19 cellular contexts compared by ENCODE assay signal in the genomic region with DNA sequence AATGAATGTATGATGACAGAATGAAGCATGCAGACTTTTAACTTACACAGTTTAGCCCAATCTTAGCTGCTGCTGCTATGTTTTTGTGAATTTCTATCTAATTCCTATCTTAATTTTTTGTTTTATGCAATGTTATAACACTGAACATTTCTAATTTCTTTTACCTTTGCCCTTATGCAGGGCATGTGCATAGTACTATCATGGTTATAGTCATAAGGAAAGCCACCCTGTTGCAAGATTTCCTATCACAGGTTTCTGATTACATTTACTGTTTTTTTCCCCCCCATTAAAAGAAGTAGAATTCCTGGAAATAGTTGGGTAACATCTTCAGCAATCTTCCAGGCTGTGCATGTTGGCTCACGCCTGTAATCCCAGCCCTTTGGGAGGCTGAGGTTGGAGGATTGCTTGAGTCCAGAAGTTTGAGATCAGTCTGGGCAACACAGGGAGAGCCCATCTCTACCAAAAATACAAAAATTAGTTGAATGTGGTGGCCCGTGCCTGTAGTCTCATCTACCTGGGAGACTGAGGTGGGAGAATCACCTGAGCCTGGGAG.
DNase-seq lines count a peak whose midpoint lies in the region; ATAC-seq and TF ChIP-seq lines count a peak whose summit lies in the region.
"Had no signal": no experiment of that assay in that cellular context is flagged by ENCODE, and none has a peak within 500 bp of the region (broad histone marks: within the 10 kb centered on the region; RNA-seq: fewer than 3 reads in every experiment).

No MANE protein-coding gene starts in this region.

- H3K36me3 Mint-ChIP-seq in WTC11, result peaks cover 16% of the 10 kb centered on the region
- no peaks in the 10 kb centered on the region for H3K36me3 Mint-ChIP-seq in natural killer cell
- H3K36me3 Mint-ChIP-seq in activated CD8-positive, alpha-beta T cell treated with anti-CD3 and anti-CD28 coated beads for 36 hours (ENCODE audit: low read depth), result peaks cover 26% of the 10 kb centered on the region

- TF ChIP-seq CTCF in WTC11 (IDR thresholded peaks at IDR 0.05), result no peak
- TF ChIP-seq CTCF in natural killer cell (IDR thresholded peaks at IDR 0.05), result no peak
- TF ChIP-seq CTCF in activated CD8-positive, alpha-beta T cell treated with anti-CD3 and anti-CD28 coated beads for 36 hours (IDR thresholded peaks at IDR 0.05), result no peak

- CTCF ChIA-PET in WTC11 (lab: Charles Lee), result no interaction called here
- CTCF ChIA-PET in activated CD8-positive, alpha-beta T cell treated with anti-CD3 and anti-CD28 coated beads for 36 hours (lab: Charles Lee), result no interaction called here

- intact Hi-C loops in natural killer cell (cut with micrococcal nuclease), result no loop called here
- intact Hi-C loops in activated CD8-positive, alpha-beta T cell treated with anti-CD3 and anti-CD28 coated beads for 36 hours (cut with micrococcal nuclease), result no loop called here

- no peak overlapping the region for H3K4me3 Mint-ChIP-seq in stimulated activated naive CD8-positive, alpha-beta T cell treated with anti-CD3 and anti-CD28 coated beads, Interleukin-15, amount 100 ng/mL, for 72 hours
- H3K4me3 Mint-ChIP-seq in WTC11, result no peak overlapping the region
- no peak overlapping the region for H3K4me3 Mint-ChIP-seq in natural killer cell
- H3K4me3 Mint-ChIP-seq in activated CD8-positive, alpha-beta T cell treated with anti-CD3 and anti-CD28 coated beads for 36 hours, result no peak overlapping the region
- H3K4me3 Mint-ChIP-seq: CD8-positive, alpha-beta memory T cell; HFFc6 had no signal

- peaks cover 65% of the 10 kb centered on the region for H3K4me1 Mint-ChIP-seq in stimulated activated naive CD8-positive, alpha-beta T cell treated with anti-CD3 and anti-CD28 coated beads, Interleukin-15, amount 100 ng/mL, for 72 hours
- peaks cover 25% of the 10 kb centered on the region for H3K4me1 Mint-ChIP-seq in WTC11
- H3K4me1 Mint-ChIP-seq in natural killer cell, result peaks cover 60 to 77% of the 10 kb centered on the region in 2 donors
- H3K4me1 Mint-ChIP-seq in activated CD8-positive, alpha-beta T cell treated with anti-CD3 and anti-CD28 coated beads for 36 hours (ENCODE audit: low read depth), result peaks cover 57% of the 10 kb centered on the region

- DNase-seq in stimulated activated naive CD8-positive, alpha-beta T cell treated with anti-CD3 and anti-CD28 coated beads, Interleukin-15, amount 100 ng/mL, for 72 hours, result no peak
- no peak for DNase-seq in stimulated activated naive CD8-positive, alpha-beta T cell treated with anti-CD3 and anti-CD28 coated beads, Interleukin-15, Interleukin-2, amounts not matched to agents 100 U/mL and 50 U/mL, for 24 hours
- DNase-seq in WTC11 (ENCODE audit: low spot score) (no peak), natural killer cell (no peak), occipital lobe (lab: John Stamatoyannopoulos, UW) (no peak), NCI-H1694 (lab: John Stamatoyannopoulos, UW) (no peak)
- no peak for DNase-seq in activated CD8-positive, alpha-beta T cell treated with anti-CD3 and anti-CD28 coated beads for 36 hours
- DNase-seq: CD8-positive, alpha-beta memory T cell; DMS53; EL; H7; HFFc6; KBM-7; NCI-H187; NCI-H2107; NCI-H510A; NCI-H748 treated with DMSO at 0.1 percent for 48 hours; NK-92 treated with Interleukin-12 subunit alpha and Interleukin-12 subunit beta, amount 100 ng/mL, for 24 hours; Right ventricle myocardium superior had no signal

- peak; percentile 55 for ATAC-seq in stimulated activated naive CD8-positive, alpha-beta T cell treated with anti-CD3 and anti-CD28 coated beads, Interleukin-15, amount 100 ng/mL, for 72 hours
- ATAC-seq in stimulated activated naive CD8-positive, alpha-beta T cell treated with anti-CD3 and anti-CD28 coated beads, Interleukin-15, Interleukin-2, amounts not matched to agents 100 U/mL and 50 U/mL, for 24 hours, result no peak
- no peak for ATAC-seq in WTC11
- no peak for ATAC-seq in natural killer cell
- no peak for ATAC-seq in activated CD8-positive, alpha-beta T cell treated with anti-CD3 and anti-CD28 coated beads for 36 hours

- H3K27ac Mint-ChIP-seq in stimulated activated naive CD8-positive, alpha-beta T cell treated with anti-CD3 and anti-CD28 coated beads, Interleukin-15, amount 100 ng/mL, for 72 hours, result peak overlapping the region in 1 of 2 donors; percentile 88
- H3K27ac Mint-ChIP-seq in WTC11, result peak overlapping the region; percentile 51
- H3K27ac Mint-ChIP-seq in natural killer cell, result peak overlapping the region; percentile 17 to 39
- H3K27ac Mint-ChIP-seq in activated CD8-positive, alpha-beta T cell treated with anti-CD3 and anti-CD28 coated beads for 36 hours, result no peak overlapping the region
- H3K27ac Mint-ChIP-seq: HFFc6 had no signal

- H3K9me3 Mint-ChIP-seq in stimulated activated naive CD8-positive, alpha-beta T cell treated with anti-CD3 and anti-CD28 coated beads, Interleukin-15, amount 100 ng/mL, for 72 hours, result peaks cover 0 to 4% of the 10 kb centered on the region in 2 donors
- peaks cover 14% of the 10 kb centered on the region for H3K9me3 Mint-ChIP-seq in WTC11
- H3K9me3 Mint-ChIP-seq in natural killer cell, result no peaks in the 10 kb centered on the region
- H3K9me3 Mint-ChIP-seq in activated CD8-positive, alpha-beta T cell treated with anti-CD3 and anti-CD28 coated beads for 36 hours, result peaks cover 3% of the 10 kb centered on the region
- H3K9me3 Mint-ChIP-seq: CD8-positive, alpha-beta memory T cell; HFFc6 had no signal

- H3K27me3 Mint-ChIP-seq in stimulated activated naive CD8-positive, alpha-beta T cell treated with anti-CD3 and anti-CD28 coated beads, Interleukin-15, amount 100 ng/mL, for 72 hours, result no peaks in the 10 kb centered on the region
- H3K27me3 Mint-ChIP-seq in WTC11 (ENCODE audit: low read depth) (no peaks in the 10 kb centered on the region), natural killer cell (ENCODE audit: low read depth in 2 of 2) (no peaks in the 10 kb centered on the region)
- H3K27me3 Mint-ChIP-seq in activated CD8-positive, alpha-beta T cell treated with anti-CD3 and anti-CD28 coated beads for 36 hours, result no peaks in the 10 kb centered on the region
- H3K27me3 Mint-ChIP-seq: CD8-positive, alpha-beta memory T cell had no signal

- POLR2A ChIA-PET in WTC11 (lab: Charles Lee), result no interaction called here
- POLR2A ChIA-PET in activated CD8-positive, alpha-beta T cell treated with anti-CD3 and anti-CD28 coated beads for 36 hours (lab: Charles Lee), result interaction anchor here (0.8 kb wide), 1 partner anchor 49 kb away, joined by 3 read pairs; no protein-coding TSS in a partner anchor

TF ChIP-seq in WTC11, 78 proteins besides CTCF, POLR2A, EP300 and RAD21:
- no peak for TF ChIP-seq CREM (CRISPR knock-in tag; IDR thresholded peaks at IDR 0.05)
- TF ChIP-seq TEAD4 (CRISPR knock-in tag; IDR thresholded peaks at IDR 0.05), result no peak
- no peak for TF ChIP-seq ZNF416 (CRISPR knock-in tag; IDR thresholded peaks at IDR 0.05)
